ENCODE assay signal across 26 cellular contexts in the genomic region with DNA sequence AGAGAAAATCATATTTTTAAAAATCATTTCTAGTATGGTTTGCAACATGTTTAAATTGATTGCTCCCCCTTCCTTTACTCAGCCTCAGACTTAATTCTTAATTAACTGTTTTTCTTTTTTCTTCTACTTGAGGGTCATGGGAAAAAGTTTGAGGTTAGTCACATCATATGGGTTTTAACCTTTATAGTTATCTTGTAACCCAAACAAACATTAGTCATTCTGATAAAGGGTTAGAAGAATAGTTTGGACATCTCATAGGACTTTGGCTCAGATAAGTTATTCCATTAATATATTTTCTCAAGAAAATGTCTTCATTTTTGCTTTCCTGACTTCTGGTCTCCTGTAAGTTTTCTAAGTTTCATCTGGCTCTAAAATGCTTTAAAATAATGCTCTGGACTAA. TPM values are rescaled to one million over a fixed set of nuclear protein-coding genes. Genes with fewer than 3 reads are reported as not detected.
DNase-seq lines count a peak whose midpoint lies in the region; ATAC-seq lines count a peak whose summit lies in the region.
"Had no signal": no experiment of that assay in that cellular context is flagged by ENCODE, and none has a peak within 500 bp of the region (broad histone marks: within the 10 kb centered on the region; RNA-seq: fewer than 3 reads in every experiment).

No MANE protein-coding gene starts in this region.

- no peak for ATAC-seq in activated T-helper 17 cell treated with anti-CD3 and anti-CD28 coated beads, Interleukin-2, amount 50 U/mL, for 72 hours (replicated peaks)
- no peak for ATAC-seq in GM19035 (IDR thresholded peaks at IDR 0.05; ENCODE audit: unreplicated experiment)
- ATAC-seq: activated CD4-positive, CD25-positive, alpha-beta regulatory T cell treated with anti-CD3 and anti-CD28 coated beads, Interleukin-2, amount 50 U/mL, for 24 hours; HCT116; sciatic nerve had no signal

- H3K36me3 Mint-ChIP-seq in activated T-helper 17 cell treated with anti-CD3 and anti-CD28 coated beads, Interleukin-2, amount 50 U/mL, for 72 hours (ENCODE audit: low read depth) = peaks cover 10% of the 10 kb centered on the region

- DNase-seq in EH (ENCODE audit: low read depth) = peak; percentile 48
- DNase-seq in M059J (ENCODE audit: low read depth) = peak; percentile 17
- peak; percentile 87 for DNase-seq in amniotic epithelial cell (ENCODE audit: low read depth)
- peak; percentile 34 for DNase-seq in iris pigment epithelial cell (ENCODE audit: low read depth)
- no peak for DNase-seq in activated CD4-positive, alpha-beta T cell treated with anti-CD3 and anti-CD28 coated beads, Interleukin-2, amount 50 U/mL, for 1 hour
- no peak for DNase-seq in kidney glomerular epithelial cell (lab: John Stamatoyannopoulos, UW)
- DNase-seq: activated CD4-positive, alpha-beta T cell treated with anti-CD3 and anti-CD28 coated beads, Interleukin-2, amount 50 U/mL, for 48 hours; activated naive CD4-positive, alpha-beta T cell treated with anti-CD3 and anti-CD28 coated beads for 36 hours; BE2C; DMS53; GDM1; left lung; NCI-H1105; NCI-H187 treated with DMSO at 0.1 percent for 48 hours; NCI-H2171; NCI-H510A treated with DMSO at 0.1 percent for 48 hours; nucleus accumbens; stimulated activated CD4-positive, alpha-beta T cell treated with anti-CD3 and anti-CD28 coated beads, Interleukin-12 subunit alpha, Interleukin-12 subunit beta, amount 100 ng/mL, for 4 hours; stimulated activated CD4-positive, alpha-beta T cell treated with anti-CD3 and anti-CD28 coated beads, Interleukin-4, amount 100 ng/mL, for 1 hour; T-helper 1 cell had no signal

- H3K4me1 Mint-ChIP-seq in activated T-helper 17 cell treated with anti-CD3 and anti-CD28 coated beads, Interleukin-2, amount 50 U/mL, for 72 hours = no peaks in the 10 kb centered on the region

- H3K27me3 Mint-ChIP-seq in activated T-helper 17 cell treated with anti-CD3 and anti-CD28 coated beads, Interleukin-2, amount 50 U/mL, for 72 hours = no peaks in the 10 kb centered on the region
- H3K27me3 Mint-ChIP-seq: naive B cell had no signal

- H3K9me3 Mint-ChIP-seq in activated T-helper 17 cell treated with anti-CD3 and anti-CD28 coated beads, Interleukin-2, amount 50 U/mL, for 72 hours = peaks cover 3% of the 10 kb centered on the region
- H3K9me3 Mint-ChIP-seq: activated naive CD4-positive, alpha-beta T cell treated with anti-CD3 and anti-CD28 coated beads for 36 hours; naive B cell had no signal

- no peak overlapping the region for H3K27ac Mint-ChIP-seq in activated T-helper 17 cell treated with anti-CD3 and anti-CD28 coated beads, Interleukin-2, amount 50 U/mL, for 72 hours
- H3K27ac Mint-ChIP-seq: activated naive CD4-positive, alpha-beta T cell treated with anti-CD3 and anti-CD28 coated beads for 36 hours had no signal

- no peak overlapping the region for H3K4me3 Mint-ChIP-seq in activated T-helper 17 cell treated with anti-CD3 and anti-CD28 coated beads, Interleukin-2, amount 50 U/mL, for 72 hours
- H3K4me3 Mint-ChIP-seq: activated naive CD4-positive, alpha-beta T cell treated with anti-CD3 and anti-CD28 coated beads for 36 hours; naive B cell had no signal

RNA-seq across cellular contexts. Expression of a gene that starts 34.5 kb away (rescaled TPM):
- 29.4 and 42.3 TPM in 2 replicates for total RNA-seq in M059J (2014; rRNA removed; shearing (Covaris generic))
- 10 to 100 TPM; 47.9 to 64.6 TPM for total RNA-seq in activated T-helper 17 cell treated with anti-CD3 and anti-CD28 coated beads, Interleukin-2, amount 50 U/mL, for 72 hours

RNA-seq across cellular contexts. Expression of a gene that starts 56.5 kb away (rescaled TPM):
- total RNA-seq in M059J (2014; rRNA removed; shearing (Covaris generic)) = 15.4 and 24.5 TPM in 2 replicates
- total RNA-seq in activated T-helper 17 cell treated with anti-CD3 and anti-CD28 coated beads, Interleukin-2, amount 50 U/mL, for 72 hours = 10 to 100 TPM; 26.0 to 28.9 TPM

Comparison
In these comparisons a context has a peak if more than half of its experiments do, and no peak if none do; other contexts are left out.
1. DNase-seq: peak in EH (single experiment), M059J (single experiment), amniotic epithelial cell (single experiment) and iris pigment epithelial cell (single experiment); none in activated CD4-positive, alpha-beta T cell treated with anti-CD3 and anti-CD28 coated beads, Interleukin-2, amount 50 U/mL, for 1 hour (single experiment) and kidney glomerular epithelial cell (single experiment).